ENCODE assay signal across 8 cellular contexts in genomic region chr1:32464191-32464715, GRCh38. TPM values are rescaled to one million over a fixed set of nuclear protein-coding genes. Genes with fewer than 3 reads are reported as not detected.
A peak's percentile ranks its signal among the peaks of the same experiment; 100 is the strongest.
DNase-seq lines count a peak whose midpoint lies in the region; ATAC-seq, FAIRE-seq and TF ChIP-seq lines count a peak whose summit lies in the region.

No MANE protein-coding gene starts in this region.

- H3K9me3 ChIP-seq in A549 = no peaks in the 10 kb centered on the region
- H3K9me3 ChIP-seq in breast epithelium = peaks cover under 1 to 2% of the 10 kb centered on the region in 2 donors
- no peaks in the 10 kb centered on the region for H3K9me3 ChIP-seq in right lobe of liver
- H3K9me3 ChIP-seq in tibial nerve = peaks cover 0 to 8% (median 0%) of the 10 kb centered on the region in 4 donors

- H3K36me3 ChIP-seq in breast epithelium = no peaks in the 10 kb centered on the region
- H3K36me3 ChIP-seq in right lobe of liver = no peaks in the 10 kb centered on the region
- no peaks in the 10 kb centered on the region for H3K36me3 ChIP-seq in tibial nerve

- intact Hi-C loops in breast epithelium (cut with DNase I; ENCODE audit: low total_unique reads) = no loop called here
- intact Hi-C loops in right lobe of liver (cut with DNase I) = no loop called here

- H3K4me3 ChIP-seq in A549 = peak overlapping the region; percentile 50
- H3K4me3 ChIP-seq in breast epithelium = peak overlapping the region; percentile 36 to 62 (median 56)
- H3K4me3 ChIP-seq in right lobe of liver = peak overlapping the region; percentile 23 to 36 (median 31)
- H3K4me3 ChIP-seq in tibial nerve = peak overlapping the region; percentile 25 to 55 (median 39)

- ATAC-seq in A549 (peak; percentile 41 to 43; a peak in 3 of 6 replicates), right lobe of liver (peak; percentile 18 to 37 (median 28)), HG03095 (IDR thresholded peaks at IDR 0.05; ENCODE audit: unreplicated experiment) (no peak)

- WGBS in A549 (ENCODE audit: missing lambda C conversion rate) = 32% methylated on average over 17 of the region's 19 CpGs
- WGBS in right lobe of liver (ENCODE audit: insufficient coverage, low coverage, low lambda C conversion rate, missing lambda C conversion rate) = 3% methylated on average over 13 of the region's 19 CpGs
- 6 to 7% methylated on average over 19 of the region's 19 CpGs for WGBS in tibial nerve, 2 donors

- no peak for DNase-seq in A549 (ENCODE audit: low read depth in 1 of 2, low spot score in 1 of 2)
- peak; percentile 36 for DNase-seq in M059J (ENCODE audit: low read depth)
- DNase-seq in breast epithelium (ENCODE audit: low spot score in 2 of 2) = no peak
- DNase-seq in right lobe of liver = no peak
- no peak for DNase-seq in tibial nerve (ENCODE audit: low spot score in 2 of 2)
- DNase-seq in HUDEP-2 (lab: John Stamatoyannopoulos, UW; ENCODE audit: unreplicated experiment in 76 of 76) = no peak
- DNase-seq in pons (ENCODE audit: low spot score) = no peak

- POLR2A ChIA-PET in A549 (lab: Yijun Ruan, JAX) = no interaction called here

- no peak overlapping the region for H3K27ac ChIP-seq in A549
- no peak overlapping the region for H3K27ac ChIP-seq in breast epithelium
- no peak overlapping the region for H3K27ac ChIP-seq in right lobe of liver
- no peak overlapping the region for H3K27ac ChIP-seq in tibial nerve

- TF ChIP-seq RAD21 in A549 (conservative IDR thresholded peaks at IDR 0.05 in 1 of 2, IDR thresholded peaks at IDR 0.05 in 1 of 2) = no peak

- H3K4me1 ChIP-seq in A549 (0 out of 3 replicates have a peak, but pooled peaks cover 6% of the 10 kb centered on the region), breast epithelium (peaks cover 0 to 4% of the 10 kb centered on the region in 2 donors), right lobe of liver (peaks cover 0 to 11% (median 0%) of the 10 kb centered on the region in 4 donors), tibial nerve (peaks cover 0 to 17% (median 11%) of the 10 kb centered on the region in 4 donors)

- TF ChIP-seq POLR2A in A549 (IDR thresholded peaks at IDR 0.05; ENCODE audit: low read length) (no peak), breast epithelium (IDR thresholded peaks at IDR 0.05) (no peak), right lobe of liver (IDR thresholded peaks at IDR 0.05) (no peak), tibial nerve (IDR thresholded peaks at IDR 0.05) (no peak)

- no peak for FAIRE-seq in A549 (lab: Jason Lieb, UNC)

- TF ChIP-seq CTCF in A549 (IDR thresholded peaks at IDR 0.05) (no peak), breast epithelium (IDR thresholded peaks at IDR 0.05) (no peak), right lobe of liver (IDR thresholded peaks at IDR 0.05) (no peak), tibial nerve (IDR thresholded peaks at IDR 0.05) (no peak)

- TF ChIP-seq EP300 in A549 (IDR thresholded peaks at IDR 0.05) (no peak), tibial nerve (IDR thresholded peaks at IDR 0.05) (no peak)

- H3K27me3 ChIP-seq in breast epithelium (peaks cover 0 to 5% of the 10 kb centered on the region in 2 donors), right lobe of liver (peaks cover 0 to 20% of the 10 kb centered on the region in 2 donors), tibial nerve (peaks cover 0 to 52% of the 10 kb centered on the region in 2 donors)

- peak overlapping the region; percentile 100 for H3K4me2 ChIP-seq in A549

- CTCF ChIA-PET in A549 (lab: Yijun Ruan, JAX) = interaction anchor here (1.1 to 2.6 kb wide), 2 partner anchors 10 to 16 kb away, joined by 3 to 9 read pairs; no protein-coding TSS in a partner anchor

TF ChIP-seq in A549, 52 proteins besides CTCF, POLR2A, EP300 and RAD21:
- TF ChIP-seq RFX5 (IDR thresholded peaks at IDR 0.05) = no peak
TF ChIP-seq in A549: peak in this region for 0.

RNA-seq across cellular contexts. Expression of gene ZBTB8B, which starts 0.6 kb away (rescaled TPM):
- polyA plus RNA-seq in A549 (2011; rRNA removed) = 0.01 TPM in 2 replicates
- under 0.01 TPM in 1 of 2 replicates, not detected in the other for polyA plus RNA-seq in A549 (2012; cell fraction: cytosol; rRNA removed)
- under 0.01 and 0.01 TPM in 2 replicates for polyA plus RNA-seq in A549 (2012; cell fraction: nucleus; rRNA removed)
- 0.01 to 0.03 TPM (median 0.03 TPM) in 3 replicates for polyA plus RNA-seq in A549 (2017; fragmentation: RNase III; extraction: RNeasy Plus Mini Kit Qiagen cat#74134 plus additional on column Dnase treatment)
- not detected in 2 replicates for polyA minus RNA-seq in A549 (2011; rRNA and poly(A)+ RNA removed)
- 0.02 and 0.32 TPM in 2 replicates for total RNA-seq in M059J (2014; rRNA removed; shearing (Covaris generic))
- under 1 TPM; under 0.01 to 0.15 (median under 0.01) TPM for total RNA-seq in breast epithelium
- total RNA-seq in right lobe of liver = not detected
- total RNA-seq in tibial nerve = under 1 TPM in 1 of 4 donors, not detected in 3; 0.21 TPM
